In the genomic region with DNA sequence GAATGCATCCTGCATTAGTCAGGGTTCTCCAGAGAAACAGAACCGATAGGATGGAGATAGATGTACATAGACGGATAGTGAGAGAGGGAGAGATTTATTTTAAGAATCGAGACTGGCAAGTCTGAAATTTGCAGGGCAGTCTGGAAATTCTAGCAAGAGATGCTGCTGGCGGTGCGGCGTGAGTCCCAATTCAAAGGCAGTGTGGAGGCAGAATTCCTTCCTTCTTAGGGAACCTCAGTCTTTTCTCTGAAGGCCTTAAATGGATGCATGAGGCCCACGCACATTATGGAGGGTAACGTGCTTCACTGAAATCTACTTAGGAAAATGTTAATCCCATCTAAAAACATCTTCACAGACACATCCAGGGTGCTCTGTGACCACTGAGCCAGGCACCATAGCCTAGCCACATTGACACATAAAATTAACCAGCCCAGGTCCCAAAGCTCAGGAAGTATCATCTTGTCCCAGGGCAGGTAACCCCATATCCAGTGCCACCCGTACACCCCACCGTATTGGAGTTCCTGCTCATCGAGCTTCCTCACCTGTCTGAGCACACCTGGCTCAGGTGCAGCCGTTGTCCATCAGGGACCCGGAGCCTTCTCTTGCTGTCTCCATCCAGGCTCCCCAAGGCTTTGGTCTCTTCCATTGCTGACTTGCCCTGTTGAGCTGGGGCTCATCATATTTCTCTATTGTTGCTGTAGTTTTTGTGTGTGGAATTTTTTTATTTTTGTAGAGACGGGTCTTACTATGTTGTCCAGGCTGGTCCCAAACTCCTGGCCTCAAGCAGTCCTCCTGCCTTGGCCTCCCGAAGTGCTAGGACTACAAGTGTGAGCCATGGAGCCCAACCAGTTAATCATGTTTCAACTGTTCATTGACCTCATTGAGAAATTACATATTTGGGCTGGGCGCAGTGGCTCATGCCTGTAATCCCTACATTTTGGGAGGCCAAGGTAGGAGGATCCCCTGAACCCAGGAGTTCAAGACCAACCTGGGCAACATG, we compare ENCODE assay signal across 1 cellular context.
TF ChIP-seq lines count a peak whose summit lies in the region.

No MANE protein-coding gene starts in this region.

TF ChIP-seq in GM23338, 12 proteins besides CTCF, POLR2A, EP300 and RAD21 (continued from another document):
- TF ChIP-seq, protein P1, sequence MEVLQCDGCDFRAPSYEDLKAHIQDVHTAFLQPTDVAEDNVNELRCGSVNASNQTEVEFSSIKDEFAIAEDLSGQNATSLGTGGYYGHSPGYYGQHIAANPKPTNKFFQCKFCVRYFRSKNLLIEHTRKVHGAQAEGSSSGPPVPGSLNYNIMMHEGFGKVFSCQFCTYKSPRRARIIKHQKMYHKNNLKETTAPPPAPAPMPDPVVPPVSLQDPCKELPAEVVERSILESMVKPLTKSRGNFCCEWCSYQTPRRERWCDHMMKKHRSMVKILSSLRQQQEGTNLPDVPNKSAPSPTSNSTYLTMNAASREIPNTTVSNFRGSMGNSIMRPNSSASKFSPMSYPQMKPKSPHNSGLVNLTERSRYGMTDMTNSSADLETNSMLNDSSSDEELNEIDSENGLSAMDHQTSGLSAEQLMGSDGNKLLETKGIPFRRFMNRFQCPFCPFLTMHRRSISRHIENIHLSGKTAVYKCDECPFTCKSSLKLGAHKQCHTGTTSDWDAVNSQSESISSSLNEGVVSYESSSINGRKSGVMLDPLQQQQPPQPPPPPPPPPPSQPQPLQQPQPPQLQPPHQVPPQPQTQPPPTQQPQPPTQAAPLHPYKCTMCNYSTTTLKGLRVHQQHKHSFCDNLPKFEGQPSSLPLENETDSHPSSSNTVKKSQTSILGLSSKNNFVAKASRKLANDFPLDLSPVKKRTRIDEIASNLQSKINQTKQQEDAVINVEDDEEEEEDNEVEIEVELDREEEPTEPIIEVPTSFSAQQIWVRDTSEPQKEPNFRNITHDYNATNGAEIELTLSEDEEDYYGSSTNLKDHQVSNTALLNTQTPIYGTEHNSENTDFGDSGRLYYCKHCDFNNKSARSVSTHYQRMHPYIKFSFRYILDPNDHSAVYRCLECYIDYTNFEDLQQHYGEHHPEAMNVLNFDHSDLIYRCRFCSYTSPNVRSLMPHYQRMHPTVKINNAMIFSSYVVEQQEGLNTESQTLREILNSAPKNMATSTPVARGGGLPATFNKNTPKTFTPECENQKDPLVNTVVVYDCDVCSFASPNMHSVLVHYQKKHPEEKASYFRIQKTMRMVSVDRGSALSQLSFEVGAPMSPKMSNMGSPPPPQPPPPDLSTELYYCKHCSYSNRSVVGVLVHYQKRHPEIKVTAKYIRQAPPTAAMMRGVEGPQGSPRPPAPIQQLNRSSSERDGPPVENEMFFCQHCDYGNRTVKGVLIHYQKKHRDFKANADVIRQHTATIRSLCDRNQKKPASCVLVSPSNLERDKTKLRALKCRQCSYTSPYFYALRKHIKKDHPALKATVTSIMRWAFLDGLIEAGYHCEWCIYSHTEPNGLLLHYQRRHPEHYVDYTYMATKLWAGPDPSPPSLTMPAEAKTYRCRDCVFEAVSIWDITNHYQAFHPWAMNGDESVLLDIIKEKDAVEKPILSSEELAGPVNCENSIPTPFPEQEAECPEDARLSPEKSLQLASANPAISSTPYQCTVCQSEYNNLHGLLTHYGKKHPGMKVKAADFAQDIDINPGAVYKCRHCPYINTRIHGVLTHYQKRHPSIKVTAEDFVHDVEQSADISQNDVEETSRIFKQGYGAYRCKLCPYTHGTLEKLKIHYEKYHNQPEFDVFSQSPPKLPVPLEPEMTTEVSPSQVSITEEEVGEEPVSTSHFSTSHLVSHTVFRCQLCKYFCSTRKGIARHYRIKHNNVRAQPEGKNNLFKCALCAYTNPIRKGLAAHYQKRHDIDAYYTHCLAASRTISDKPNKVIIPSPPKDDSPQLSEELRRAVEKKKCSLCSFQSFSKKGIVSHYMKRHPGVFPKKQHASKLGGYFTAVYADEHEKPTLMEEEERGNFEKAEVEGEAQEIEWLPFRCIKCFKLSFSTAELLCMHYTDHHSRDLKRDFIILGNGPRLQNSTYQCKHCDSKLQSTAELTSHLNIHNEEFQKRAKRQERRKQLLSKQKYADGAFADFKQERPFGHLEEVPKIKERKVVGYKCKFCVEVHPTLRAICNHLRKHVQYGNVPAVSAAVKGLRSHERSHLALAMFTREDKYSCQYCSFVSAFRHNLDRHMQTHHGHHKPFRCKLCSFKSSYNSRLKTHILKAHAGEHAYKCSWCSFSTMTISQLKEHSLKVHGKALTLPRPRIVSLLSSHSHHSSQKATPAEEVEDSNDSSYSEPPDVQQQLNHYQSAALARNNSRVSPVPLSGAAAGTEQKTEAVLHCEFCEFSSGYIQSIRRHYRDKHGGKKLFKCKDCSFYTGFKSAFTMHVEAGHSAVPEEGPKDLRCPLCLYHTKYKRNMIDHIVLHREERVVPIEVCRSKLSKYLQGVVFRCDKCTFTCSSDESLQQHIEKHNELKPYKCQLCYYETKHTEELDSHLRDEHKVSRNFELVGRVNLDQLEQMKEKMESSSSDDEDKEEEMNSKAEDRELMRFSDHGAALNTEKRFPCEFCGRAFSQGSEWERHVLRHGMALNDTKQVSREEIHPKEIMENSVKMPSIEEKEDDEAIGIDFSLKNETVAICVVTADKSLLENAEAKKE (CRISPR knock-in tag; IDR thresholded peaks at IDR 0.05), result no peak
- TF ChIP-seq REST (IDR thresholded peaks at IDR 0.05; ENCODE audit: unreplicated experiment) (no peak), EZH2phosphoT487 (IDR thresholded peaks at IDR 0.05; ENCODE audit: unreplicated experiment) (no peak), STAT1 (IDR thresholded peaks at IDR 0.05; ENCODE audit: unreplicated experiment) (no peak), NANOG (IDR thresholded peaks at IDR 0.05; ENCODE audit: borderline replicate concordance) (no peak), ZNF114 (CRISPR knock-in tag; IDR thresholded peaks at IDR 0.05) (no peak), EZH2 (IDR thresholded peaks at IDR 0.05; ENCODE audit: low read depth, unreplicated experiment) (no peak), CREB1 (CRISPR knock-in tag; IDR thresholded peaks at IDR 0.05; ENCODE audit: low read depth) (no peak)
